In genomic region chr1:96185181-96185580, GRCh38 we compare ENCODE assay signal across 23 cellular contexts.
DNase-seq lines count a peak whose midpoint lies in the region; ATAC-seq, FAIRE-seq and TF ChIP-seq lines count a peak whose summit lies in the region.
"Had no signal": no experiment of that assay in that cellular context is flagged by ENCODE, and none has a peak within 500 bp of the region (broad histone marks: within the 10 kb centered on the region; RNA-seq: fewer than 3 reads in every experiment).

No MANE protein-coding gene starts in this region.

- H3K23me2 ChIP-seq in H1 (ENCODE audit: low read depth, low read length): no peaks in the 10 kb centered on the region

- H2BK15ac ChIP-seq in H1 (ENCODE audit: low read length): no peak overlapping the region

- H4K5ac ChIP-seq in H1 (ENCODE audit: insufficient read length, low read depth, low read length): no peak overlapping the region

- H2BK120ac ChIP-seq in H1 (replicated peaks; ENCODE audit: low read depth, low read length): no peak overlapping the region

- no peak overlapping the region for H3K23ac ChIP-seq in H1 (ENCODE audit: insufficient read length)

- no peak overlapping the region for H3K4me2 ChIP-seq in H1 (ENCODE audit: insufficient read depth in 1 of 2, low read depth in 2 of 2, low read length in 2 of 2)
- H3K4me2 ChIP-seq in PC-9: no peak overlapping the region
- H3K4me2 ChIP-seq: BLaER1 had no signal

- no peak for TF ChIP-seq RAD21 in H1 (IDR thresholded peaks at IDR 0.05 in 1 of 2, conservative IDR thresholded peaks at IDR 0.05 in 1 of 2; ENCODE audit: low read depth in 2 of 2, low read length in 2 of 2)

- no peak overlapping the region for H2BK20ac ChIP-seq in H1 (ENCODE audit: low read length)

- TF ChIP-seq POLR2A in H1 (IDR thresholded peaks at IDR 0.05; ENCODE audit: control extremely low read depth in 1 of 2, low read depth in 2 of 2, low read length in 2 of 2): no peak

- WGBS in H1 (ENCODE audit: extremely low coverage in 1 of 2, insufficient coverage in 1 of 2, insufficient read length in 1 of 2, insufficient replicate concordance in 2 of 2, low coverage in 1 of 2, low lambda C conversion rate in 2 of 2, missing lambda C conversion rate in 1 of 2), 2 experiments: 86% methylated on average over 2 of the region's 2 CpGs; no CpG with 5 or more reads in 1 of the 2 experiments

- no peak overlapping the region for H4K91ac ChIP-seq in H1 (replicated peaks; ENCODE audit: insufficient read length, low read length)

- no peaks in the 10 kb centered on the region for H3F3A ChIP-seq in PC-9 (ENCODE audit: insufficient read depth, low read depth)

- no TSS peak for BruUV-seq in PC-9 (replicated peaks; lab: Mats Ljungman, UMichigan)

- intact Hi-C loops in PC-9 (cut with micrococcal nuclease; ENCODE audit: unreplicated experiment): no loop called here

- H2BK5ac ChIP-seq in H1 (ENCODE audit: low read depth, low read length): no peak overlapping the region

- H3K79me1 ChIP-seq in H1 (ENCODE audit: low read depth, low read length): no peaks in the 10 kb centered on the region

- H3K14ac ChIP-seq in H1 (ENCODE audit: insufficient read length): no peak overlapping the region

- ATAC-seq in HG03039 (IDR thresholded peaks at IDR 0.05; ENCODE audit: unreplicated experiment): no peak

- H3K27ac ChIP-seq in H1 (ENCODE audit: low read depth, low read length): no peak overlapping the region
- no peak overlapping the region for H3K27ac ChIP-seq in PC-9
- H3K27ac ChIP-seq: BLaER1 had no signal

- H3K18ac ChIP-seq in H1 (ENCODE audit: extremely low read depth, low read length): no peak overlapping the region; the same call in 1 of the 2 replicates

- H3K9ac ChIP-seq in H1 (replicated peaks in 1 of 4; ENCODE audit: extremely low read depth in 1 of 4, low read depth in 3 of 4, low read length in 3 of 4): no peak overlapping the region
- H3K9ac ChIP-seq: BLaER1 had no signal

- peaks cover 0 to 26% (median 4%) of the 10 kb centered on the region in 4 experiments; a peak in 2 of 7 replicates for H3K4me1 ChIP-seq in H1 (replicated peaks in 1 of 4; ENCODE audit: control insufficient read depth in 3 of 4, insufficient read depth in 4 of 4, low read length in 3 of 4)
- H3K4me1 ChIP-seq in PC-9 (replicated peaks; ENCODE audit: insufficient read depth): no peaks in the 10 kb centered on the region
- H3K4me1 ChIP-seq: BE2C, BLaER1 had no signal

- no peak for TF ChIP-seq EP300 in H1 (IDR thresholded peaks at IDR 0.05; ENCODE audit: borderline replicate concordance in 1 of 2, low read depth in 2 of 2, low read length in 2 of 2)

- no peak overlapping the region for H3K56ac ChIP-seq in H1 (replicated peaks; ENCODE audit: insufficient read length, low read depth, low read length)

- FAIRE-seq in H1 (lab: Jason Lieb, UNC): no peak
- FAIRE-seq: A204.1, G401.6, GM12891, GM19239 had no signal

- peak; percentile 48 for DNase-seq in NCI-H2227 (lab: John Stamatoyannopoulos, UW; ENCODE audit: unreplicated experiment)
- no peak for DNase-seq in H1 (ENCODE audit: low read depth in 1 of 2, low spot score in 2 of 2)
- DNase-seq in PC-9: no peak
- DNase-seq in DMS53 treated with DMSO at 0.1 percent for 48 hours (lab: John Stamatoyannopoulos, UW; ENCODE audit: unreplicated experiment): no peak
- DNase-seq: 8988T; ACHN; BE2C; C1 segment of cervical spinal cord; CD4-positive, alpha-beta memory T cell; CD4-positive, CD25-positive, alpha-beta regulatory T cell; CD8-positive, alpha-beta memory T cell; COR-L47; DMS 273 treated with DMSO at 0.1 percent for 48 hours; DMS153; DMS53; DMS79 treated with DMSO at 0.1 percent for 48 hours; GF-D8 had no signal

- no peak overlapping the region for H2AK5ac ChIP-seq in H1 (ENCODE audit: low read depth, low read length)

- CTCF ChIA-PET in H1 (lab: Charles Lee; ENCODE audit: partially characterized antibody) (no interaction called here), PC-9 (lab: Charles Lee) (no interaction called here)

- no peaks in the 10 kb centered on the region for H3K27me3 ChIP-seq in H1 (replicated peaks in 1 of 4; ENCODE audit: control insufficient read depth in 3 of 4, extremely low read depth in 1 of 4, insufficient read depth in 3 of 4, low read length in 3 of 4)
- H3K27me3 ChIP-seq in PC-9 (ENCODE audit: insufficient read depth, low read depth): no peaks in the 10 kb centered on the region
- H3K27me3 ChIP-seq: BE2C, BLaER1 had no signal

- no peak overlapping the region for H3K4me3 ChIP-seq in H1 (ENCODE audit: extremely low read depth in 1 of 4, insufficient read depth in 2 of 4, low read depth in 3 of 4, low read length in 4 of 4)
- no peak overlapping the region for H3K4me3 ChIP-seq in PC-9
- H3K4me3 ChIP-seq: BLaER1 had no signal

- 0 out of 2 replicates have a peak overlapping the region, but pooled peaks have one; percentile 56 for H2BK12ac ChIP-seq in H1 (ENCODE audit: low read depth, low read length)

- no peak overlapping the region for H4K8ac ChIP-seq in H1 (ENCODE audit: extremely low read depth, insufficient read depth, low read length)

- POLR2A ChIA-PET in H1 (lab: Charles Lee; ENCODE audit: partially characterized antibody): no interaction called here
- POLR2A ChIA-PET in PC-9 (lab: Charles Lee; ENCODE audit: unreplicated experiment): no interaction called here

- H3K36me3 ChIP-seq in H1 (ENCODE audit: control insufficient read depth in 2 of 4, insufficient read depth in 4 of 4, low read length in 3 of 4): no peaks in the 10 kb centered on the region
- H3K36me3 ChIP-seq in PC-9 (ENCODE audit: low read depth): no peaks in the 10 kb centered on the region
- H3K36me3 ChIP-seq: BE2C, BLaER1 had no signal

- H4K20me1 ChIP-seq in H1 (replicated peaks in 1 of 2; ENCODE audit: control insufficient read depth in 1 of 2, insufficient read depth in 2 of 2, low read length in 2 of 2): no peaks in the 10 kb centered on the region
- H4K20me1 ChIP-seq in PC-9 (ENCODE audit: insufficient read depth): no peaks in the 10 kb centered on the region
- H4K20me1 ChIP-seq: BLaER1 had no signal

- H3K4ac ChIP-seq in H1 (replicated peaks; ENCODE audit: insufficient read length, low read depth, low read length): no peak overlapping the region

- no peak for TF ChIP-seq CTCF in H1 (IDR thresholded peaks at IDR 0.05; ENCODE audit: control extremely low read depth in 1 of 3, insufficient read depth in 1 of 3, low read depth in 1 of 3, low read length in 3 of 3)
- TF ChIP-seq CTCF in PC-9 (conservative IDR thresholded peaks at IDR 0.05): no peak

- H3K79me2 ChIP-seq in H1 (ENCODE audit: control insufficient read depth in 1 of 2, insufficient read depth in 2 of 2, low read length in 2 of 2) (no peaks in the 10 kb centered on the region), PC-9 (ENCODE audit: low read depth) (no peaks in the 10 kb centered on the region)

- no peak overlapping the region for H2AFZ ChIP-seq in H1 (ENCODE audit: low read length)
- H2AFZ ChIP-seq in PC-9: no peak overlapping the region

- H3K9me3 ChIP-seq in H1 (ENCODE audit: insufficient read depth in 2 of 2, low read depth in 1 of 2, low read length in 1 of 2) (0 out of 4 replicates have a peak, but pooled peaks cover 0 to 2% of the 10 kb centered on the region in 2 experiments), PC-9 (ENCODE audit: insufficient read depth, low read depth) (no peaks in the 10 kb centered on the region)
- H3K9me3 ChIP-seq: BE2C, BLaER1 had no signal

- no peaks in the 10 kb centered on the region for H3K9me2 ChIP-seq in PC-9 (ENCODE audit: insufficient read depth)

TF ChIP-seq in H1, 55 proteins besides CTCF, POLR2A, EP300 and RAD21:
- TF ChIP-seq NANOG (IDR thresholded peaks at IDR 0.05; ENCODE audit: insufficient read depth, low read depth, low read length, poor library complexity, severe bottlenecking) (no peak), SP2 (IDR thresholded peaks at IDR 0.05; ENCODE audit: low read length) (no peak), CBX8 (IDR thresholded peaks at IDR 0.05; ENCODE audit: borderline replicate concordance, low read depth, low read length) (no peak), HDAC2 (IDR thresholded peaks at IDR 0.05; ENCODE audit: borderline replicate concordance in 1 of 2, low read depth in 2 of 2, low read length in 2 of 2) (no peak), SRF (IDR thresholded peaks at IDR 0.05; ENCODE audit: low read depth, low read length) (no peak), SAP30 (IDR thresholded peaks at IDR 0.05; ENCODE audit: insufficient read depth, insufficient replicate concordance, low read length) (no peak), CTBP2 (IDR thresholded peaks at IDR 0.05; ENCODE audit: borderline replicate concordance, insufficient read depth, insufficient read length, low read length) (no peak), TBP (IDR thresholded peaks at IDR 0.05; ENCODE audit: low read depth, low read length) (no peak), ATF3 (IDR thresholded peaks at IDR 0.05; ENCODE audit: insufficient read depth, low read depth, low read length) (no peak), SP1 (IDR thresholded peaks at IDR 0.05; ENCODE audit: low read depth, low read length) (no peak), SP4 (IDR thresholded peaks at IDR 0.05; ENCODE audit: low read length) (no peak), BCL11A (IDR thresholded peaks at IDR 0.05; ENCODE audit: low read depth in 2 of 2, low read length in 2 of 2) (no peak), ZNF274 (IDR thresholded peaks at IDR 0.05; ENCODE audit: borderline replicate concordance, extremely low read depth, low read length) (no peak), BRCA1 (IDR thresholded peaks at IDR 0.05; ENCODE audit: low read depth, low read length) (no peak), TEAD4 (IDR thresholded peaks at IDR 0.05; ENCODE audit: low read depth, low read length) (no peak), CREB1 (IDR thresholded peaks at IDR 0.05) (no peak), E2F6 (IDR thresholded peaks at IDR 0.05) (no peak), JUN (IDR thresholded peaks at IDR 0.05; ENCODE audit: low read depth, low read length) (no peak)
